35 cellular contexts compared by ENCODE assay signal in the genomic region with DNA sequence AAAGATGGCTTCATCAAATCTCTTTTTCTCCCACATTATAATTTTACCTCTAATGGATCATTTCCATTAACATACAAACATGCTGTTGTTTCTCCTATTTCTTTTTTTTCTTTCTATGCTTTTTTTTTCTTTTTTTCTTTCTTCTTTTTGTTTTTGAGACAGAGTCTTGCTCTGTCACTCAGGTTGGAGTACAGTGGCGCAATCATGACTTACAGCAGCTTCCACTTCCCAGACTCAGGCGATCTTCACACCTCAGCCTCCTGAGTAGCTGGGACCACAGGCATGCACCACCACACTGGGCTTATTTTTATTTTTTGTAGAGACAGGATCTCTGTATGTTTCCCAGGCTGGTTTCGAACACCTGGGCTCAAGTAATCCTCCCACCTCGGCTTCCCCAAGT. TPM values are rescaled to one million over a fixed set of nuclear protein-coding genes. Genes with fewer than 3 reads are reported as not detected.
"Had no signal": no experiment of that assay in that cellular context is flagged by ENCODE, and none has a peak within 500 bp of the region (broad histone marks: within the 10 kb centered on the region; RNA-seq: fewer than 3 reads in every experiment).

No MANE protein-coding gene starts in this region.

- H3K27me3 Mint-ChIP-seq: progenitor cell of endocrine pancreas; stimulated activated memory B cell treated with anti-CD40 and anti-IgM and Interleukin-4, amounts not matched to agents 10 μg/mL and 1 μg/mL and 100 μg/mL, for 72 hours; stimulated activated naive CD8-positive, alpha-beta T cell treated with anti-CD3 and anti-CD28 coated beads, Interleukin-15, amount 100 ng/mL, for 72 hours; type B pancreatic cell had no signal

- H3K36me3 Mint-ChIP-seq: activated naive CD8-positive, alpha-beta T cell treated with anti-CD3 and anti-CD28 coated beads, Interleukin-2, amount 10 ng/mL, durations not matched to agents 7 days and 5 days; stimulated activated memory B cell treated with anti-CD40 and anti-IgM and Interleukin-4, amounts not matched to agents 10 μg/mL and 1 μg/mL and 100 μg/mL, for 72 hours; type B pancreatic cell had no signal

- H3K27me3 ChIP-seq: breast epithelium, right lobe of liver had no signal

- H3K27ac ChIP-seq: breast epithelium, epithelial cell of prostate, right lobe of liver, skin epidermis, WERI-Rb-1 had no signal

- DNase-seq: activated CD4-positive, alpha-beta T cell treated with anti-CD3 and anti-CD28 coated beads for 48 hours; activated CD4-positive, alpha-beta T cell treated with anti-CD3 and anti-CD28 coated beads, Interleukin-2, amount 50 U/mL, for 48 hours; activated CD8-positive, alpha-beta memory T cell treated with anti-CD3 and anti-CD28 coated beads for 24 hours; activated effector memory CD4-positive, alpha-beta T cell treated with Interleukin-2 at 50 U/mL for 16 hours; activated naive CD4-positive, alpha-beta T cell treated with Interleukin-2 at 50 U/mL for 16 hours; activated naive CD8-positive, alpha-beta T cell treated with anti-CD3 and anti-CD28 coated beads, Interleukin-2, amount 10 ng/mL, durations not matched to agents 7 days and 5 days; amygdala; central memory CD4-positive, alpha-beta T cell; dermis blood vessel endothelial cell; effector CD4-positive, alpha-beta T cell; glutamatergic neuron; islet precursor cell; left ventricle myocardium superior; stimulated activated CD4-positive, alpha-beta T cell treated with anti-CD3 and anti-CD28 coated beads, Interleukin-1b, Interleukin-23, amount 100 ng/mL, for 48 hours; stimulated activated CD4-positive, alpha-beta T cell treated with anti-CD3 and anti-CD28 coated beads, Interleukin-4, amount 100 ng/mL, for 4 hours; stimulated activated CD8-positive, alpha-beta memory T cell treated with anti-CD3 and anti-CD28 coated beads, Interleukin-4, amount 100 ng/mL, for 48 hours; stimulated activated naive CD8-positive, alpha-beta T cell treated with anti-CD3 and anti-CD28 coated beads, Interleukin-15, amount 100 ng/mL, for 72 hours; substantia nigra; WERI-Rb-1 had no signal

- H3K4me3 ChIP-seq: breast epithelium, right lobe of liver, skin epidermis had no signal

- FAIRE-seq: frontal cortex, TTC549 had no signal

- H3K4me3 Mint-ChIP-seq: activated naive CD8-positive, alpha-beta T cell treated with anti-CD3 and anti-CD28 coated beads, Interleukin-2, amount 10 ng/mL, durations not matched to agents 7 days and 5 days; nephron; stimulated activated memory B cell treated with anti-CD40 and anti-IgM and Interleukin-4, amounts not matched to agents 10 μg/mL and 1 μg/mL and 100 μg/mL, for 72 hours; stimulated activated naive CD8-positive, alpha-beta T cell treated with anti-CD3 and anti-CD28 coated beads, Interleukin-15, amount 100 ng/mL, for 72 hours; type B pancreatic cell had no signal

- ATAC-seq: activated CD4-positive, CD25-positive, alpha-beta regulatory T cell treated with anti-CD3 and anti-CD28 coated beads, Interleukin-2, amount 50 U/mL, for 24 hours; left ventricle myocardium superior; right lobe of liver; stimulated activated memory B cell treated with anti-CD40 and anti-IgM and Interleukin-4, amounts not matched to agents 10 μg/mL and 1 μg/mL and 100 μg/mL, for 72 hours; stimulated activated naive CD8-positive, alpha-beta T cell treated with anti-CD3 and anti-CD28 coated beads, Interleukin-15, amount 100 ng/mL, for 72 hours had no signal

- H3K9me3 Mint-ChIP-seq: activated naive CD8-positive, alpha-beta T cell treated with anti-CD3 and anti-CD28 coated beads, Interleukin-2, amount 10 ng/mL, durations not matched to agents 7 days and 5 days; nephron; stimulated activated memory B cell treated with anti-CD40 and anti-IgM and Interleukin-4, amounts not matched to agents 10 μg/mL and 1 μg/mL and 100 μg/mL, for 72 hours; stimulated activated naive CD8-positive, alpha-beta T cell treated with anti-CD3 and anti-CD28 coated beads, Interleukin-15, amount 100 ng/mL, for 72 hours; type B pancreatic cell had no signal

- H3K4me1 Mint-ChIP-seq: stimulated activated memory B cell treated with anti-CD40 and anti-IgM and Interleukin-4, amounts not matched to agents 10 μg/mL and 1 μg/mL and 100 μg/mL, for 72 hours had no signal

- H3K4me1 ChIP-seq: breast epithelium had no signal

- H3K36me3 ChIP-seq: breast epithelium, right lobe of liver had no signal

- H3K27ac Mint-ChIP-seq: activated naive CD8-positive, alpha-beta T cell treated with anti-CD3 and anti-CD28 coated beads, Interleukin-2, amount 10 ng/mL, durations not matched to agents 7 days and 5 days; progenitor cell of endocrine pancreas; stimulated activated memory B cell treated with anti-CD40 and anti-IgM and Interleukin-4, amounts not matched to agents 10 μg/mL and 1 μg/mL and 100 μg/mL, for 72 hours; stimulated activated naive CD8-positive, alpha-beta T cell treated with anti-CD3 and anti-CD28 coated beads, Interleukin-15, amount 100 ng/mL, for 72 hours; type B pancreatic cell had no signal

- H3K9me3 ChIP-seq: breast epithelium, right lobe of liver had no signal

RNA-seq across cellular contexts. Expression of gene OPRD1, which starts 32.2 kb away (rescaled TPM):
- total RNA-seq: activated naive CD8-positive, alpha-beta T cell treated with anti-CD3 and anti-CD28 coated beads, Interleukin-2, amount 10 ng/mL, durations not matched to agents 7 days and 5 days; breast epithelium; left ventricle myocardium superior; lung microvascular endothelial cell; mesenteric fat pad; mucosa of gallbladder; renal cortical epithelial cell; right lobe of liver; T-helper 1 cell treated with Interleukin-12 subunit alpha and Interleukin-12 subunit beta and Interleukin-4 antibody, amounts not matched to agents 30 ng/mL and 1 ng/mL, for 36 hours had no signal
